Comparison of ENCODE assay signal across 1 cellular context in the genomic region with DNA sequence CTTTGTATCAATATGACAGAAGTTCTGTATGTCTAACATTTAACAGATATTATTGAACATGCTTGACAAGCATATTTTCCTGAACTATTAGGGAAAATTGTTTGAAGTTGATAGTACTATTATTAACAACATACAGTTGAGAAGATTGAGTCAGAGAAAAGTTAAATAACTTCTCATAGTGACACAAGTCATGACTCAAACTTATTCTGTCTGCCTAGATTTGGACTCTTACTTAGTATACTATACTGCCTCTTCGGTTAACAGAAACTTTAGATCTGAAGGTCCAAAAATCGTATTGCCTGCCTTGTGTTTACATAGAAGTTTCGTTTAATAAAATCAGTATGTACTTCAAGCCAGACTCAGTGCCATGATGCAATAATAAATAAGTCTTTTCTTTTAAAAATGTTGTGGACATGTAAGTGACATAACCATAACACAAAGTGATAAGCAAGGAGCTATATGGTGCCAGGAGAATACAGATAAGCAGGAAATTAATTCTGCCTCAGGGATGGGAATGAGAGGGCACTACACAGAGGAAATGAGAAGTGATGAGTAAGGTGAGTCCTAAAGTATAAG.
TF ChIP-seq lines count a peak whose summit lies in the region.

No MANE protein-coding gene starts in this region.

TF ChIP-seq in K562, 482 proteins besides CTCF, POLR2A, EP300 and RAD21:
- TF ChIP-seq, protein P1, sequence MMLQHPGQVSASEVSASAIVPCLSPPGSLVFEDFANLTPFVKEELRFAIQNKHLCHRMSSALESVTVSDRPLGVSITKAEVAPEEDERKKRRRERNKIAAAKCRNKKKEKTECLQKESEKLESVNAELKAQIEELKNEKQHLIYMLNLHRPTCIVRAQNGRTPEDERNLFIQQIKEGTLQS (IDR thresholded peaks at IDR 0.05), result peak; percentile 47; the same call in 1 of the 2 replicates
- TF ChIP-seq, protein P1 (CRISPR knock-in tag; conservative IDR thresholded peaks at IDR 0.05), result no peak
- TF ChIP-seq, protein P2, sequence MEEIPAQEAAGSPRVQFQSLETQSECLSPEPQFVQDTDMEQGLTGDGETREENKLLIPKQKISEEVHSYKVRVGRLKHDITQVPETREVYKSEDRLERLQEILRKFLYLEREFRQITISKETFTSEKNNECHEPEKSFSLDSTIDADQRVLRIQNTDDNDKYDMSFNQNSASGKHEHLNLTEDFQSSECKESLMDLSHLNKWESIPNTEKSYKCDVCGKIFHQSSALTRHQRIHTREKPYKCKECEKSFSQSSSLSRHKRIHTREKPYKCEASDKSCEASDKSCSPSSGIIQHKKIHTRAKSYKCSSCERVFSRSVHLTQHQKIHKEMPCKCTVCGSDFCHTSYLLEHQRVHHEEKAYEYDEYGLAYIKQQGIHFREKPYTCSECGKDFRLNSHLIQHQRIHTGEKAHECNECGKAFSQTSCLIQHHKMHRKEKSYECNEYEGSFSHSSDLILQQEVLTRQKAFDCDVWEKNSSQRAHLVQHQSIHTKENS (CRISPR knock-in tag; IDR thresholded peaks at IDR 0.05), result no peak
- no peak for TF ChIP-seq GABPA (tag; conservative IDR thresholded peaks at IDR 0.05; ENCODE audit: low read depth)
- TF ChIP-seq CEBPG (CRISPR knock-in tag; IDR thresholded peaks at IDR 0.05), result no peak
- peak; percentile 58 to 69 for TF ChIP-seq CEBPG (tag; conservative IDR thresholded peaks at IDR 0.05 in 1 of 2, IDR thresholded peaks at IDR 0.05 in 1 of 2)
- TF ChIP-seq ZNF165 (CRISPR knock-in tag; IDR thresholded peaks at IDR 0.05; ENCODE audit: borderline replicate concordance), result no peak
TF ChIP-seq in K562: peak in this region for 2.
